Comparison of ENCODE assay signal across 8 cellular contexts in genomic region chr5:115169392-115170127, GRCh38. TPM values are rescaled to one million over a fixed set of nuclear protein-coding genes. Genes with fewer than 3 reads are reported as not detected.
DNase-seq lines count a peak whose midpoint lies in the region; ATAC-seq, FAIRE-seq and TF ChIP-seq lines count a peak whose summit lies in the region.

TSS of gene TRIM36 (minus strand) at chr5:115169908. CDS start at chr5:115169634, 274 bp downstream.

- peak within 1 kb of the TSS; percentile 80 for H3K9ac ChIP-seq in astrocyte (ENCODE audit: low read length)

- TF ChIP-seq POLR2A in GM18505 (IDR thresholded peaks at IDR 0.05; ENCODE audit: borderline replicate concordance, extremely low read depth, insufficient read depth, insufficient read length), result peak; percentile 34

- no peaks in the 10 kb centered on the region for H3K79me2 ChIP-seq in astrocyte (ENCODE audit: insufficient read depth, low read length)
- H3K79me2 ChIP-seq in hepatocyte, result no peaks in the 10 kb centered on the region

- peaks cover 3% of the 10 kb centered on the region for H3K36me3 Mint-ChIP-seq in T-helper 2 cell treated with Interferon-gamma antibody and Interleukin-4, amounts not matched to agents 5 μg/mL and 100 μg/mL, for 36 hours (ENCODE audit: low read depth)
- peaks cover 17% of the 10 kb centered on the region for H3K36me3 Mint-ChIP-seq in astrocyte (ENCODE audit: low read depth, unreplicated experiment)

- H3K9me2 ChIP-seq in hepatocyte (replicated peaks; ENCODE audit: insufficient read depth), result no peaks in the 10 kb centered on the region

- H2AFZ ChIP-seq in astrocyte (ENCODE audit: low read depth, low read length) (peak within 1 kb of the TSS; percentile 99), hepatocyte (peak within 1 kb of the TSS; percentile 86)

- H3K27me3 Mint-ChIP-seq in T-helper 2 cell treated with Interferon-gamma antibody and Interleukin-4, amounts not matched to agents 5 μg/mL and 100 μg/mL, for 36 hours (ENCODE audit: low read depth), result peaks cover 60% of the 10 kb centered on the region
- peaks cover 26% of the 10 kb centered on the region for H3K27me3 Mint-ChIP-seq in astrocyte (ENCODE audit: low read depth, unreplicated experiment)

- H4K20me1 ChIP-seq in astrocyte (ENCODE audit: insufficient read depth, low read length) (no peaks in the 10 kb centered on the region), hepatocyte (ENCODE audit: insufficient read depth, poor library complexity, severe bottlenecking) (no peaks in the 10 kb centered on the region)

- H3K27ac Mint-ChIP-seq in T-helper 2 cell treated with Interferon-gamma antibody and Interleukin-4, amounts not matched to agents 5 μg/mL and 100 μg/mL, for 36 hours, result peak within 1 kb of the TSS; percentile 24
- H3K27ac Mint-ChIP-seq in astrocyte (ENCODE audit: unreplicated experiment), result no peak within 1 kb of the TSS

- H3K4me3 Mint-ChIP-seq in T-helper 2 cell treated with Interferon-gamma antibody and Interleukin-4, amounts not matched to agents 5 μg/mL and 100 μg/mL, for 36 hours, result peak within 1 kb of the TSS; percentile 85
- peak within 1 kb of the TSS; percentile 86 for H3K4me3 Mint-ChIP-seq in astrocyte (ENCODE audit: unreplicated experiment)

- H3K9me3 Mint-ChIP-seq in T-helper 2 cell treated with Interferon-gamma antibody and Interleukin-4, amounts not matched to agents 5 μg/mL and 100 μg/mL, for 36 hours, result peaks cover 11% of the 10 kb centered on the region
- peaks cover 7% of the 10 kb centered on the region for H3K9me3 Mint-ChIP-seq in astrocyte (ENCODE audit: unreplicated experiment)

- no peak for FAIRE-seq in astrocyte (lab: Jason Lieb, UNC)

- TF ChIP-seq CTCF in astrocyte (IDR thresholded peaks at IDR 0.05; ENCODE audit: insufficient read depth, low read depth, low read length) (no peak), hepatocyte (IDR thresholded peaks at IDR 0.05; ENCODE audit: poor library complexity) (peak; percentile 21)

- H3K27ac ChIP-seq in astrocyte (ENCODE audit: low read depth, low read length), result peak within 1 kb of the TSS; percentile 40
- H3K27ac ChIP-seq in hepatocyte, result no peak within 1 kb of the TSS

- WGBS in hepatocyte (ENCODE audit: low lambda C conversion rate, missing lambda C conversion rate), result 2% methylated on average over 51 of the region's 77 CpGs

- DNase-seq in NCI-H1694 treated with DMSO at 0.1 percent for 48 hours (lab: John Stamatoyannopoulos, UW), result peak; percentile 92
- DNase-seq in T-helper 2 cell treated with Interferon-gamma antibody and Interleukin-4, amounts not matched to agents 5 μg/mL and 100 μg/mL, for 36 hours (ENCODE audit: low spot score), result peak; percentile 93
- DNase-seq in astrocyte (ENCODE audit: low read depth), result peak; percentile 77
- peak; percentile 97 for DNase-seq in hepatocyte (ENCODE audit: low spot score)
- peak; percentile 97 for DNase-seq in retina
- DNase-seq in cerebellar nuclear complex (lab: John Stamatoyannopoulos, UW), result no peak

- H3K4me1 ChIP-seq in astrocyte (ENCODE audit: insufficient read depth, low read length) (peaks cover 8% of the 10 kb centered on the region), hepatocyte (ENCODE audit: insufficient read depth) (peaks cover 10% of the 10 kb centered on the region)

- peak within 1 kb of the TSS; percentile 87 for H3K4me3 ChIP-seq in astrocyte (ENCODE audit: insufficient read depth, low read depth, low read length)
- H3K4me3 ChIP-seq in hepatocyte, result peak within 1 kb of the TSS; percentile 43

- H3K4me2 ChIP-seq in astrocyte (ENCODE audit: low read length), result peak within 1 kb of the TSS; percentile 96
- peak within 1 kb of the TSS; percentile 89 for H3K4me2 ChIP-seq in hepatocyte

- peak; percentile 98 for ATAC-seq in GM18505 (IDR thresholded peaks at IDR 0.05; ENCODE audit: unreplicated experiment)
- ATAC-seq in HG02938 (IDR thresholded peaks at IDR 0.05; ENCODE audit: unreplicated experiment), result peak; percentile 96

- H3K9me3 ChIP-seq in astrocyte (ENCODE audit: insufficient read depth, low read depth, low read length) (no peaks in the 10 kb centered on the region), hepatocyte (ENCODE audit: low read depth) (no peaks in the 10 kb centered on the region)

- H3K4me1 Mint-ChIP-seq in T-helper 2 cell treated with Interferon-gamma antibody and Interleukin-4, amounts not matched to agents 5 μg/mL and 100 μg/mL, for 36 hours (ENCODE audit: low read depth), result peaks cover 9% of the 10 kb centered on the region
- no peaks in the 10 kb centered on the region for H3K4me1 Mint-ChIP-seq in astrocyte (ENCODE audit: low read depth, unreplicated experiment)

- H3K27me3 ChIP-seq in astrocyte (ENCODE audit: insufficient read depth, low read length) (peaks cover 15% of the 10 kb centered on the region), hepatocyte (peaks cover 56% of the 10 kb centered on the region)

- H3K36me3 ChIP-seq in astrocyte (ENCODE audit: insufficient read depth, low read length) (no peaks in the 10 kb centered on the region), hepatocyte (replicated peaks; ENCODE audit: insufficient read depth, low read depth) (no peaks in the 10 kb centered on the region)

RNA-seq across cellular contexts. Expression of gene TRIM36, which starts in this region (rescaled TPM):
- total RNA-seq in astrocyte (4.4 and 5.9 TPM in 2 replicates), hepatocyte (3.1 and 5.2 TPM in 2 replicates)
- polyA plus RNA-seq in hepatocyte, result 1.3 and 2.0 TPM in 2 replicates

Comparison
In these comparisons a context has a peak if more than half of its experiments do, and no peak if none do; other contexts are left out.
1. DNase-seq: peak in NCI-H1694 treated with DMSO at 0.1 percent for 48 hours (single experiment), T-helper 2 cell treated with Interferon-gamma antibody and Interleukin-4, amounts not matched to agents 5 μg/mL and 100 μg/mL, for 36 hours (single experiment), astrocyte (single experiment), hepatocyte (single experiment) and retina (single experiment); none in cerebellar nuclear complex (0 of 2).